ENCODE assay signal across 1 cellular context in genomic region chr3:61927332-61927731, GRCh38.
TF ChIP-seq lines count a peak whose summit lies in the region.

No MANE protein-coding gene starts in this region.

TF ChIP-seq in WTC11, 78 proteins besides CTCF, POLR2A, EP300 and RAD21 (continued from another document):
- TF ChIP-seq MLX (CRISPR knock-in tag; IDR thresholded peaks at IDR 0.05) (no peak), ARID4B (CRISPR knock-in tag; IDR thresholded peaks at IDR 0.05; ENCODE audit: borderline replicate concordance) (no peak), ETV6 (CRISPR knock-in tag; IDR thresholded peaks at IDR 0.05) (no peak), SMAD4 (CRISPR knock-in tag; IDR thresholded peaks at IDR 0.05) (no peak)
